Comparison of ENCODE assay signal across 11 cellular contexts in genomic region chr6:113809818-113810217, GRCh38. TPM values are rescaled to one million over a fixed set of nuclear protein-coding genes. Genes with fewer than 3 reads are reported as not detected.
DNase-seq lines count a peak whose midpoint lies in the region; ATAC-seq and TF ChIP-seq lines count a peak whose summit lies in the region.
"Had no signal": no experiment of that assay in that cellular context is flagged by ENCODE, and none has a peak within 500 bp of the region (broad histone marks: within the 10 kb centered on the region; RNA-seq: fewer than 3 reads in every experiment).

No MANE protein-coding gene starts in this region.

- peak; percentile 71 for ATAC-seq in GM18498 (IDR thresholded peaks at IDR 0.05; ENCODE audit: unreplicated experiment)
- ATAC-seq in GM21528 (IDR thresholded peaks at IDR 0.05; ENCODE audit: low FRiP score, unreplicated experiment): peak; percentile 66
- peak; percentile 50 for ATAC-seq in HG03457 (IDR thresholded peaks at IDR 0.05; ENCODE audit: unreplicated experiment)

- H3K4me1 ChIP-seq in mesenchymal stem cell (ENCODE audit: control insufficient read depth, insufficient read depth, low read depth, low read length): no peaks in the 10 kb centered on the region

- H2AK5ac ChIP-seq in mesenchymal stem cell (ENCODE audit: low read length, severe bottlenecking): no peak overlapping the region

- peak overlapping the region; percentile 1 for H3K27ac Mint-ChIP-seq in endothelial cell (ENCODE audit: unreplicated experiment)

- no peak overlapping the region for H2BK12ac ChIP-seq in mesenchymal stem cell (ENCODE audit: low read length in 2 of 2)

- no peak overlapping the region for H2BK5ac ChIP-seq in mesenchymal stem cell (ENCODE audit: low read depth, low read length, poor library complexity, severe bottlenecking)

- H3K9me3 ChIP-seq in mesenchymal stem cell (ENCODE audit: control insufficient read depth, low read length): no peaks in the 10 kb centered on the region

- H3K4me1 Mint-ChIP-seq in endothelial cell (ENCODE audit: unreplicated experiment): peaks cover 22% of the 10 kb centered on the region

- no peak overlapping the region for H3K18ac ChIP-seq in mesenchymal stem cell (ENCODE audit: low read depth in 1 of 2, low read length in 2 of 2)

- DNase-seq in endothelial cell (ENCODE audit: low spot score) (no peak), mesenchymal stem cell (no peak), OCI-M2 (lab: John Stamatoyannopoulos, UW; ENCODE audit: unreplicated experiment) (no peak), NCI-H1417 (lab: John Stamatoyannopoulos, UW) (no peak)
- no peak for DNase-seq in activated naive CD4-positive, alpha-beta T cell treated with Interleukin-2 at 50 U/mL for 16 hours
- DNase-seq: cortex of kidney, EL, NCI-H1092 had no signal

- no peak overlapping the region for H3K9ac ChIP-seq in mesenchymal stem cell (ENCODE audit: low read length)

- TF ChIP-seq CTCF in endothelial cell (IDR thresholded peaks at IDR 0.05; ENCODE audit: unreplicated experiment): no peak

- 97% methylated on average over 4 of the region's 5 CpGs for WGBS in mesenchymal stem cell

- no peaks in the 10 kb centered on the region for H3K9me3 Mint-ChIP-seq in endothelial cell (ENCODE audit: unreplicated experiment)

- no peak overlapping the region for H3K4ac ChIP-seq in mesenchymal stem cell (ENCODE audit: low read depth in 1 of 2, low read length in 2 of 2)

- H3K79me1 ChIP-seq in mesenchymal stem cell (replicated peaks; ENCODE audit: low read length, poor library complexity, severe bottlenecking): no peaks in the 10 kb centered on the region

- no peak overlapping the region for H3K14ac ChIP-seq in mesenchymal stem cell (ENCODE audit: low read length in 2 of 2)

- H3K4me3 Mint-ChIP-seq in endothelial cell (ENCODE audit: unreplicated experiment): no peak overlapping the region

- no peak overlapping the region for H2AFZ ChIP-seq in mesenchymal stem cell (ENCODE audit: low read depth, low read length)

- H3K23ac ChIP-seq in mesenchymal stem cell (ENCODE audit: low read length in 2 of 2): no peak overlapping the region

- no peaks in the 10 kb centered on the region for H3K36me3 Mint-ChIP-seq in endothelial cell (ENCODE audit: low read depth, unreplicated experiment)

- H2BK15ac ChIP-seq in mesenchymal stem cell (ENCODE audit: low read depth, poor library complexity, severe bottlenecking): no peak overlapping the region

- H4K8ac ChIP-seq in mesenchymal stem cell (ENCODE audit: low read length): no peak overlapping the region

- H3K27me3 Mint-ChIP-seq in endothelial cell (ENCODE audit: unreplicated experiment): peaks cover 3% of the 10 kb centered on the region

- H3K4me3 ChIP-seq in mesenchymal stem cell (ENCODE audit: insufficient read depth in 1 of 2, low read depth in 1 of 2, low read length in 2 of 2): no peak overlapping the region

- no peaks in the 10 kb centered on the region for H3K36me3 ChIP-seq in mesenchymal stem cell (ENCODE audit: control insufficient read depth in 1 of 2, insufficient read depth in 2 of 2, low read depth in 1 of 2, low read length in 2 of 2)

- no peaks in the 10 kb centered on the region for H3K27me3 ChIP-seq in mesenchymal stem cell (ENCODE audit: control insufficient read depth in 1 of 2, insufficient read depth in 1 of 2, low read length in 2 of 2)

- H2BK120ac ChIP-seq in mesenchymal stem cell (ENCODE audit: low read depth, low read length): no peak overlapping the region

- H3K27ac ChIP-seq in mesenchymal stem cell (ENCODE audit: low read length, poor library complexity, severe bottlenecking): no peak overlapping the region

- H4K91ac ChIP-seq in mesenchymal stem cell (ENCODE audit: low read length): no peak overlapping the region

- no peak overlapping the region for H3K4me2 ChIP-seq in mesenchymal stem cell (ENCODE audit: low read length, poor library complexity, severe bottlenecking)

RNA-seq across cellular contexts. Expression of gene MARCKS, which starts 47.3 kb away (rescaled TPM):
- total RNA-seq in endothelial cell (ENCODE audit: unreplicated experiment): 669 TPM
- 133 TPM for polyA plus RNA-seq in mesenchymal stem cell (2013, experiment 1 of 2)
- polyA plus RNA-seq in mesenchymal stem cell (2013, experiment 2 of 2): 131 TPM
